In genomic region chr19:2888739-2889224, GRCh38 we compare ENCODE assay signal across 9 cellular contexts. TPM values are rescaled to one million over a fixed set of nuclear protein-coding genes. Genes with fewer than 3 reads are reported as not detected.
DNase-seq lines count a peak whose midpoint lies in the region; ATAC-seq and TF ChIP-seq lines count a peak whose summit lies in the region.
"Had no signal": no experiment of that assay in that cellular context is flagged by ENCODE, and none has a peak within 500 bp of the region (broad histone marks: within the 10 kb centered on the region; RNA-seq: fewer than 3 reads in every experiment).

No MANE protein-coding gene starts in this region.

- H3K4me3 ChIP-seq in GM12865 (ENCODE audit: low read depth, low read length), result peak overlapping the region; percentile 48
- H3K4me3 ChIP-seq in dorsolateral prefrontal cortex, result peak overlapping the region in 39 of 59 donors; percentile 5 to 54 (median 38)

- peak overlapping the region in 10 of 59 donors; percentile 7 to 61 (median 44) for H3K27ac ChIP-seq in dorsolateral prefrontal cortex

- DNase-seq in GM12865 (ENCODE audit: low read depth), result peak; percentile 83
- peak; percentile 12 for DNase-seq in T-helper 9 cell
- DNase-seq in dorsolateral prefrontal cortex, result peak in 2 of 10 donors; percentile 24 to 61
- DNase-seq in stimulated activated CD4-positive, alpha-beta T cell treated with anti-CD3 and anti-CD28 coated beads, Interleukin-1b, Interleukin-23, amount 100 ng/mL, for 1 hour (ENCODE audit: low read depth in 2 of 2), result peak; percentile 3 to 31
- DNase-seq in NCI-H187 (lab: John Stamatoyannopoulos, UW), result no peak
- DNase-seq in DMS53 treated with DMSO at 0.1 percent for 48 hours (lab: John Stamatoyannopoulos, UW; ENCODE audit: unreplicated experiment), result no peak
- DNase-seq in EL, result no peak

- H3K27me3 ChIP-seq in dorsolateral prefrontal cortex, result no peaks in the 10 kb centered on the region

- no peak for TF ChIP-seq CTCF in GM12865 (IDR thresholded peaks at IDR 0.05; ENCODE audit: insufficient read depth, low read depth, low read length, missing control alignments)
- peak in 9 of 56 donors; percentile 5 to 41 (median 14) for TF ChIP-seq CTCF in dorsolateral prefrontal cortex (IDR thresholded peaks at IDR 0.05 in 54 of 56, conservative IDR thresholded peaks at IDR 0.05 in 2 of 56; ENCODE audit: low read depth in 1 of 56, partially characterized antibody in 56 of 56)

- no peak for ATAC-seq in HG02973 (IDR thresholded peaks at IDR 0.05; ENCODE audit: unreplicated experiment)
- ATAC-seq: HCT116 had no signal

- intact Hi-C loops in dorsolateral prefrontal cortex (cut with DNase I), result loop anchor here (10.0 kb wide), 1 partner anchor 276 kb away; no protein-coding TSS in a partner anchor

RNA-seq across cellular contexts. Expression of gene ZNF57, which starts 11.9 kb away (rescaled TPM):
- 1 to 10 TPM; 1.8 to 9.1 (median 4.6) TPM for total RNA-seq in dorsolateral prefrontal cortex

RNA-seq across cellular contexts. Expression of gene ZNF556, which starts 21.6 kb away (rescaled TPM):
- 1 to 10 TPM in 6 of 120 experiments, under 1 TPM in 99, not detected in 15; 0.09 to 2.0 (median 0.35) TPM for total RNA-seq in dorsolateral prefrontal cortex

RNA-seq across cellular contexts. Expression of gene ZNF555, which starts 47.5 kb away (rescaled TPM):
- 10 to 100 TPM in 108 of 120 experiments, 1 to 10 TPM in 12; 7.6 to 20.2 (median 12.8) TPM for total RNA-seq in dorsolateral prefrontal cortex

RNA-seq across cellular contexts. Expression of gene ZNF77, which starts 56.0 kb away (rescaled TPM):
- total RNA-seq in dorsolateral prefrontal cortex, result 1 to 10 TPM; 3.0 to 8.8 (median 4.8) TPM

Comparison
In these comparisons a context has a peak if more than half of its experiments do, and no peak if none do; other contexts are left out.
1. DNase-seq: peak in GM12865 (single experiment), T-helper 9 cell (single experiment) and stimulated activated CD4-positive, alpha-beta T cell treated with anti-CD3 and anti-CD28 coated beads, Interleukin-1b, Interleukin-23, amount 100 ng/mL, for 1 hour (2 of 2); none in NCI-H187 (0 of 2), DMS53 treated with DMSO at 0.1 percent for 48 hours (single experiment) and EL (single experiment).